In the genomic region with DNA sequence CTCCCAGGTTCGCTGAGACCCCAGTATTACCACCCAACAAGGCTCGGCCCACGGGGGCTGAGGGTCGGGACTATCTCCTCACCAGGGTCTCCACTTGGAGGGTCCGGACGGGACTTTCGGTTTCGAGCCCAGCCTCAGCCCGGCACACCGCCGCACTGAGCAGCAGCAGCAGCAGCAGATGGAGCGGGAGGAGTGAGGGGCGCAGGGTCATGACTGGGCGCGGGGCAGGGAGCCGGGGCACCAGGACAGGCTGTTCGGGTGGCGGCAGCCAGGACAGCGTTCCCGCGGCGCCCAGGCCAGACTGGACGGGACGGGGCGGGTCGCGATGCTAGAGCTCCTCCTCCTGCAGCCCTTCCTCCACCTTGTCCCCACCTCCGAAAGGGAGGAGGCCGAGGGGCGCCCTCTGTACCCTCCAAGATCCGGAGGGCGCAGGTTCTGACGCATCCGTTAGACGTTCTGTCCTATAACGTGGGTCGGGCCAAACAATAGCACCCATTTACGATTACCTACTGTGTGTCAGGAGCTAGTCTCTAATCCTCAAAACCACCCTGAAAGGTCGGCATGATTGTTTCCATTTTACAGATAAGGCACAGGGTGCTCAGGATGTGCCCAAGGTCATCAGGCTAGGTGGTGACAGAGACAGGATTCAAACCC, we compare ENCODE assay signal across 8 cellular contexts. TPM values are rescaled to one million over a fixed set of nuclear protein-coding genes. Genes with fewer than 3 reads are reported as not detected.
A peak's percentile ranks its signal among the peaks of the same experiment; 100 is the strongest.
DNase-seq lines count a peak whose midpoint lies in the region; ATAC-seq and TF ChIP-seq lines count a peak whose summit lies in the region.

Gene FKBP11 (minus strand): TSS at position 275 of the 654 bp plus-strand sequence. CDS start 64 bp downstream, at position 211.

- TF ChIP-seq RAD21 in liver (IDR thresholded peaks at IDR 0.05) = peak in 1 of 2 donors; percentile 20

- intact Hi-C loops in colonic mucosa (cut with DNase I) = no loop called here

- H3K36me3 ChIP-seq in colonic mucosa = no peaks in the 10 kb centered on the region
- H3K36me3 ChIP-seq in liver (ENCODE audit: control insufficient read depth in 4 of 4, insufficient read depth in 3 of 4, low read depth in 1 of 4, low read length in 3 of 4) = peaks cover 0 to 9% (median 0%) of the 10 kb centered on the region in 4 donors

- no peaks in the 10 kb centered on the region for H3K4me1 ChIP-seq in colonic mucosa
- H3K4me1 ChIP-seq in liver (ENCODE audit: control insufficient read depth in 4 of 4, insufficient read depth in 4 of 4, low read length in 3 of 4) = peaks cover 0 to 10% (median 9%) of the 10 kb centered on the region in 4 donors

- H3K27me3 ChIP-seq in AG04450 (ENCODE audit: control insufficient read depth, insufficient read depth, low read length) (no peaks in the 10 kb centered on the region), colonic mucosa (no peaks in the 10 kb centered on the region), liver (ENCODE audit: control insufficient read depth in 4 of 4, insufficient read depth in 4 of 4, low read length in 3 of 4) (no peaks in the 10 kb centered on the region)

- no peaks in the 10 kb centered on the region for H3K9me3 ChIP-seq in AG04450 (ENCODE audit: control insufficient read depth, insufficient read depth, low read length)
- no peaks in the 10 kb centered on the region for H3K9me3 ChIP-seq in colonic mucosa
- no peaks in the 10 kb centered on the region for H3K9me3 ChIP-seq in liver (ENCODE audit: control insufficient read depth in 4 of 4, low read length in 3 of 4)

- POLR2A ChIA-PET in AG04450 (lab: Yijun Ruan, JAX) = interaction anchor here (0.5 to 1.6 kb wide), 7 partner anchors 11 to 206 kb away, joined by 3 to 8 read pairs (median 4); partner anchors contain the start of genes ARF3, DDX23 and TUBA1B

- H3K27ac ChIP-seq in AG04450 (ENCODE audit: low read depth, low read length) = peak within 1 kb of the TSS; percentile 11
- H3K27ac ChIP-seq in colonic mucosa = peak within 1 kb of the TSS; percentile 60
- H3K27ac ChIP-seq in liver (ENCODE audit: low read depth in 1 of 2, low read length in 2 of 2) = peak within 1 kb of the TSS; percentile 42 to 87

- CTCF ChIA-PET in AG04450 (lab: Charles Lee) = interaction anchor here (0.7 to 2.7 kb wide), 7 partner anchors 9 to 72 kb away, joined by 4 to 17 read pairs (median 7); partner anchors contain the start of gene WNT1

- H3K4me3 ChIP-seq in AG04450 (ENCODE audit: low read depth, low read length) (peak within 1 kb of the TSS; percentile 81), colonic mucosa (peak within 1 kb of the TSS; percentile 96), liver (ENCODE audit: low read depth in 1 of 3, low read length in 3 of 3) (peak within 1 kb of the TSS; percentile 82 to 94 (median 86))

- DNase-seq in AG04450 (ENCODE audit: low read depth, low spot score) (no peak), GM19240 (ENCODE audit: insufficient read length, low spot score) (peak; percentile 86), colonic mucosa (peak; percentile 77), inferior parietal cortex (ENCODE audit: extremely low spot score) (no peak)
- peak; percentile 62 for DNase-seq in activated CD4-positive, alpha-beta T cell treated with anti-CD3 and anti-CD28 coated beads for 1 hour
- DNase-seq in stimulated activated CD4-positive, alpha-beta T cell treated with anti-CD3 and anti-CD28 coated beads, TNF-alpha, amount 100 ng/mL, for 24 hours (ENCODE audit: low read depth in 3 of 3) = peak; percentile 38 to 78 (median 53)

- ATAC-seq in HG03521 (IDR thresholded peaks at IDR 0.05; ENCODE audit: unreplicated experiment) = peak; percentile 76

- no peak for TF ChIP-seq CTCF in AG04450 (IDR thresholded peaks at IDR 0.05; ENCODE audit: low read depth, low read length)
- TF ChIP-seq CTCF in colonic mucosa (IDR thresholded peaks at IDR 0.05) = no peak
- TF ChIP-seq CTCF in liver (IDR thresholded peaks at IDR 0.05; ENCODE audit: low read depth, low read length, missing input control) = no peak

- H3K9ac ChIP-seq in colonic mucosa (ENCODE audit: low read depth in 2 of 2, low read length in 2 of 2) (peak within 1 kb of the TSS; percentile 74 to 82), liver (ENCODE audit: low read depth in 1 of 2, low read length in 2 of 2) (peak within 1 kb of the TSS; percentile 68 to 72)

- WGBS in liver = under 1% methylated on average over 39 of the region's 39 CpGs

TF ChIP-seq in liver, 16 proteins besides CTCF, POLR2A, EP300 and RAD21:
- peak; percentile 36 for TF ChIP-seq REST (IDR thresholded peaks at IDR 0.05)
- peak; percentile 36 for TF ChIP-seq SP1 (IDR thresholded peaks at IDR 0.05)
- no peak for TF ChIP-seq JUND (IDR thresholded peaks at IDR 0.05)
- no peak for TF ChIP-seq EGR1 (IDR thresholded peaks at IDR 0.05; ENCODE audit: low read depth in 2 of 2)
- peak; percentile 20 for TF ChIP-seq NR2F2 (IDR thresholded peaks at IDR 0.05)
- TF ChIP-seq HNF4A (conservative IDR thresholded peaks at IDR 0.05) = peak; percentile 21 to 47

RNA-seq across cellular contexts. Expression of gene FKBP11, which starts in this region (rescaled TPM):
- polyA plus RNA-seq in AG04450 (2011; rRNA removed) (85.9 and 99.2 TPM in 2 replicates), liver (100 to 1,000 TPM in 1 of 2 donors, 10 to 100 TPM in 1; 92.5 to 162 TPM)
- 47.0 and 50.5 TPM in 2 replicates for polyA minus RNA-seq in AG04450 (2011; rRNA and poly(A)+ RNA removed)
- total RNA-seq in colonic mucosa (10 to 100 TPM; 33.7 to 47.4 TPM), liver (10 to 100 TPM; 28.6 to 37.3 TPM)

Comparison
In these comparisons a context has a peak if more than half of its experiments do, and no peak if none do; other contexts are left out.
1. DNase-seq: peak in GM19240 (single experiment), activated CD4-positive, alpha-beta T cell treated with anti-CD3 and anti-CD28 coated beads for 1 hour (single experiment), colonic mucosa (single experiment) and stimulated activated CD4-positive, alpha-beta T cell treated with anti-CD3 and anti-CD28 coated beads, TNF-alpha, amount 100 ng/mL, for 24 hours (3 of 3); none in AG04450 (single experiment) and inferior parietal cortex (single experiment).
2. H3K27ac ChIP-seq: peak in every context shown above with its lines; median percentile 64 in liver; 60 in colonic mucosa; 11 in AG04450.
3. Peak in every context shown above with its lines, with median percentiles within 50 percentile points of each other: H3K4me3 ChIP-seq.